1 cellular context compared by ENCODE assay signal in genomic region chr12:69099201-69099837, GRCh38.
TF ChIP-seq lines count a peak whose summit lies in the region.

No MANE protein-coding gene starts in this region.

TF ChIP-seq in WTC11, 78 proteins besides CTCF, POLR2A, EP300 and RAD21 (continued from another document):
- no peak for TF ChIP-seq ZNF425 (CRISPR knock-in tag; conservative IDR thresholded peaks at IDR 0.05)
- TF ChIP-seq ZSCAN18 (CRISPR knock-in tag; IDR thresholded peaks at IDR 0.05), result no peak
- TF ChIP-seq ZMAT4 (CRISPR knock-in tag; IDR thresholded peaks at IDR 0.05), result no peak
- TF ChIP-seq ZNF671 (CRISPR knock-in tag; IDR thresholded peaks at IDR 0.05), result no peak
- TF ChIP-seq ZNF423 (CRISPR knock-in tag; IDR thresholded peaks at IDR 0.05), result no peak
- TF ChIP-seq MLX (CRISPR knock-in tag; IDR thresholded peaks at IDR 0.05), result no peak
- no peak for TF ChIP-seq E2F1 (CRISPR knock-in tag; IDR thresholded peaks at IDR 0.05)
- TF ChIP-seq RELA (CRISPR knock-in tag; IDR thresholded peaks at IDR 0.05; ENCODE audit: borderline replicate concordance), result no peak
- TF ChIP-seq GRHL2 (CRISPR knock-in tag; IDR thresholded peaks at IDR 0.05; ENCODE audit: insufficient replicate concordance, severe bottlenecking), result no peak
- TF ChIP-seq TP53 (CRISPR knock-in tag; IDR thresholded peaks at IDR 0.05), result no peak
- no peak for TF ChIP-seq CREB1 (CRISPR knock-in tag; IDR thresholded peaks at IDR 0.05)
